1 cellular context compared by ENCODE assay signal in the genomic region with DNA sequence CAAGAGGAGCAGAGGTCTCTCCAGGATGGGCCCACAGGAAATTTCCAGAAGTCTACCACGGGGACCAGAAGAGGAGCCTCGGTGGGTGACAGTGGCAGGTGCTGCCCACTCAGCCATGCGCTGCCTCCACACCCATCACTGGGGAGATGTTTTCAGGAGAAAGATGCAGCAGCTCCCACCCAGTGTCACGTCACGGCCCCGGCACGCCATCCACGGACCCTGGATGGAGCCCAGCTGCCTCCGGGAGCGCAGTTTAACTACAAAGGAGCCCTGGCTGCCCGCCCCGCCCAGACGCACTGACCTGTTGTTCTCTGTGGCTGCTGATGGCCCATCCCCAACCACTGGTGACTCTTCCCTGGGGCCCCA.
A peak's percentile ranks its signal among the peaks of the same experiment; 100 is the strongest.
TF ChIP-seq lines count a peak whose summit lies in the region.

No MANE protein-coding gene starts in this region.

TF ChIP-seq in H1, 55 proteins besides CTCF, POLR2A, EP300 and RAD21:
- TF ChIP-seq HDAC2 (IDR thresholded peaks at IDR 0.05; ENCODE audit: borderline replicate concordance in 1 of 2, low read depth in 2 of 2, low read length in 2 of 2): 0 out of 4 replicates have a peak, but pooled peaks of 1 of the 2 experiments have one; percentile 30
- TF ChIP-seq, protein P1, sequence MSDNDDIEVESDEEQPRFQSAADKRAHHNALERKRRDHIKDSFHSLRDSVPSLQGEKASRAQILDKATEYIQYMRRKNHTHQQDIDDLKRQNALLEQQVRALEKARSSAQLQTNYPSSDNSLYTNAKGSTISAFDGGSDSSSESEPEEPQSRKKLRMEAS (IDR thresholded peaks at IDR 0.05): no peak
- TF ChIP-seq, protein P2, sequence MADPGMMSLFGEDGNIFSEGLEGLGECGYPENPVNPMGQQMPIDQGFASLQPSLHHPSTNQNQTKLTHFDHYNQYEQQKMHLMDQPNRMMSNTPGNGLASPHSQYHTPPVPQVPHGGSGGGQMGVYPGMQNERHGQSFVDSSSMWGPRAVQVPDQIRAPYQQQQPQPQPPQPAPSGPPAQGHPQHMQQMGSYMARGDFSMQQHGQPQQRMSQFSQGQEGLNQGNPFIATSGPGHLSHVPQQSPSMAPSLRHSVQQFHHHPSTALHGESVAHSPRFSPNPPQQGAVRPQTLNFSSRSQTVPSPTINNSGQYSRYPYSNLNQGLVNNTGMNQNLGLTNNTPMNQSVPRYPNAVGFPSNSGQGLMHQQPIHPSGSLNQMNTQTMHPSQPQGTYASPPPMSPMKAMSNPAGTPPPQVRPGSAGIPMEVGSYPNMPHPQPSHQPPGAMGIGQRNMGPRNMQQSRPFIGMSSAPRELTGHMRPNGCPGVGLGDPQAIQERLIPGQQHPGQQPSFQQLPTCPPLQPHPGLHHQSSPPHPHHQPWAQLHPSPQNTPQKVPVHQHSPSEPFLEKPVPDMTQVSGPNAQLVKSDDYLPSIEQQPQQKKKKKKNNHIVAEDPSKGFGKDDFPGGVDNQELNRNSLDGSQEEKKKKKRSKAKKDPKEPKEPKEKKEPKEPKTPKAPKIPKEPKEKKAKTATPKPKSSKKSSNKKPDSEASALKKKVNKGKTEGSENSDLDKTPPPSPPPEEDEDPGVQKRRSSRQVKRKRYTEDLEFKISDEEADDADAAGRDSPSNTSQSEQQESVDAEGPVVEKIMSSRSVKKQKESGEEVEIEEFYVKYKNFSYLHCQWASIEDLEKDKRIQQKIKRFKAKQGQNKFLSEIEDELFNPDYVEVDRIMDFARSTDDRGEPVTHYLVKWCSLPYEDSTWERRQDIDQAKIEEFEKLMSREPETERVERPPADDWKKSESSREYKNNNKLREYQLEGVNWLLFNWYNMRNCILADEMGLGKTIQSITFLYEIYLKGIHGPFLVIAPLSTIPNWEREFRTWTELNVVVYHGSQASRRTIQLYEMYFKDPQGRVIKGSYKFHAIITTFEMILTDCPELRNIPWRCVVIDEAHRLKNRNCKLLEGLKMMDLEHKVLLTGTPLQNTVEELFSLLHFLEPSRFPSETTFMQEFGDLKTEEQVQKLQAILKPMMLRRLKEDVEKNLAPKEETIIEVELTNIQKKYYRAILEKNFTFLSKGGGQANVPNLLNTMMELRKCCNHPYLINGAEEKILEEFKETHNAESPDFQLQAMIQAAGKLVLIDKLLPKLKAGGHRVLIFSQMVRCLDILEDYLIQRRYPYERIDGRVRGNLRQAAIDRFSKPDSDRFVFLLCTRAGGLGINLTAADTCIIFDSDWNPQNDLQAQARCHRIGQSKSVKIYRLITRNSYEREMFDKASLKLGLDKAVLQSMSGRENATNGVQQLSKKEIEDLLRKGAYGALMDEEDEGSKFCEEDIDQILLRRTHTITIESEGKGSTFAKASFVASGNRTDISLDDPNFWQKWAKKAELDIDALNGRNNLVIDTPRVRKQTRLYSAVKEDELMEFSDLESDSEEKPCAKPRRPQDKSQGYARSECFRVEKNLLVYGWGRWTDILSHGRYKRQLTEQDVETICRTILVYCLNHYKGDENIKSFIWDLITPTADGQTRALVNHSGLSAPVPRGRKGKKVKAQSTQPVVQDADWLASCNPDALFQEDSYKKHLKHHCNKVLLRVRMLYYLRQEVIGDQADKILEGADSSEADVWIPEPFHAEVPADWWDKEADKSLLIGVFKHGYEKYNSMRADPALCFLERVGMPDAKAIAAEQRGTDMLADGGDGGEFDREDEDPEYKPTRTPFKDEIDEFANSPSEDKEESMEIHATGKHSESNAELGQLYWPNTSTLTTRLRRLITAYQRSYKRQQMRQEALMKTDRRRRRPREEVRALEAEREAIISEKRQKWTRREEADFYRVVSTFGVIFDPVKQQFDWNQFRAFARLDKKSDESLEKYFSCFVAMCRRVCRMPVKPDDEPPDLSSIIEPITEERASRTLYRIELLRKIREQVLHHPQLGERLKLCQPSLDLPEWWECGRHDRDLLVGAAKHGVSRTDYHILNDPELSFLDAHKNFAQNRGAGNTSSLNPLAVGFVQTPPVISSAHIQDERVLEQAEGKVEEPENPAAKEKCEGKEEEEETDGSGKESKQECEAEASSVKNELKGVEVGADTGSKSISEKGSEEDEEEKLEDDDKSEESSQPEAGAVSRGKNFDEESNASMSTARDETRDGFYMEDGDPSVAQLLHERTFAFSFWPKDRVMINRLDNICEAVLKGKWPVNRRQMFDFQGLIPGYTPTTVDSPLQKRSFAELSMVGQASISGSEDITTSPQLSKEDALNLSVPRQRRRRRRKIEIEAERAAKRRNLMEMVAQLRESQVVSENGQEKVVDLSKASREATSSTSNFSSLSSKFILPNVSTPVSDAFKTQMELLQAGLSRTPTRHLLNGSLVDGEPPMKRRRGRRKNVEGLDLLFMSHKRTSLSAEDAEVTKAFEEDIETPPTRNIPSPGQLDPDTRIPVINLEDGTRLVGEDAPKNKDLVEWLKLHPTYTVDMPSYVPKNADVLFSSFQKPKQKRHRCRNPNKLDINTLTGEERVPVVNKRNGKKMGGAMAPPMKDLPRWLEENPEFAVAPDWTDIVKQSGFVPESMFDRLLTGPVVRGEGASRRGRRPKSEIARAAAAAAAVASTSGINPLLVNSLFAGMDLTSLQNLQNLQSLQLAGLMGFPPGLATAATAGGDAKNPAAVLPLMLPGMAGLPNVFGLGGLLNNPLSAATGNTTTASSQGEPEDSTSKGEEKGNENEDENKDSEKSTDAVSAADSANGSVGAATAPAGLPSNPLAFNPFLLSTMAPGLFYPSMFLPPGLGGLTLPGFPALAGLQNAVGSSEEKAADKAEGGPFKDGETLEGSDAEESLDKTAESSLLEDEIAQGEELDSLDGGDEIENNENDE (IDR thresholded peaks at IDR 0.05; ENCODE audit: insufficient replicate concordance, low read length): no peak
- no peak for TF ChIP-seq TAF7 (optimal IDR thresholded peaks at IDR 0.05; ENCODE audit: borderline replicate concordance, low read depth, low read length)
- no peak for TF ChIP-seq NRF1 (IDR thresholded peaks at IDR 0.05; ENCODE audit: low read depth, low read length)
- 0 out of 2 replicates have a peak, but pooled peaks have one; percentile 24 for TF ChIP-seq SUZ12 (IDR thresholded peaks at IDR 0.05; ENCODE audit: low read length)
